16 cellular contexts compared by ENCODE assay signal in the genomic region with DNA sequence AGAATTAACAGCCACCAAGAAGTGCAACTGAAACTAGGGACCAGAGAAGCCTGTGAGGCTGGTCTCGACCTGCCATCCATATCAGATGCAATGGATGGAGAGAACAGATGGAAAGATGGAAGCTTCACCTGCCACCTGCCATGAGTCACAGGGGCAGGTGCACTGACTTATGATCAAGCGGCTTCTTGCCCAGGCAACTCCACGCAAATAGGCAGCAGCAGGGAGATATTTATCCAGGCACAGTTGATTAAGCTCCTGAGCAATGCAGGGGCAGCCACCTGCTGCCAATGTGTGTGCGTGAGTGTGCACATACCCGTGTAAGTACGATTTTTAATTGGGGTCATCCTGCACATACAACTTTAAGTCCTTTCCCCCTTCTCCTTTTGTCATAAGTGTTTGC.
DNase-seq lines count a peak whose midpoint lies in the region; ATAC-seq and TF ChIP-seq lines count a peak whose summit lies in the region.
"Had no signal": no experiment of that assay in that cellular context is flagged by ENCODE, and none has a peak within 500 bp of the region (broad histone marks: within the 10 kb centered on the region; RNA-seq: fewer than 3 reads in every experiment).

No MANE protein-coding gene starts in this region.

- H3K27ac Mint-ChIP-seq in stimulated activated naive B cell treated with anti-CD40 and anti-IgM and Interleukin-4, amounts not matched to agents 10 μg/mL and 1 μg/mL and 100 μg/mL, for 72 hours, result no peak overlapping the region
- H3K27ac Mint-ChIP-seq: activated CD4-positive, alpha-beta T cell treated with anti-CD3 and anti-CD28 coated beads for 36 hours; activated naive CD4-positive, alpha-beta T cell treated with anti-CD3 and anti-CD28 coated beads, Interleukin-2, amount 10 ng/mL, durations not matched to agents 7 days and 5 days had no signal

- no peaks in the 10 kb centered on the region for H3K4me1 Mint-ChIP-seq in stimulated activated naive B cell treated with anti-CD40 and anti-IgM and Interleukin-4, amounts not matched to agents 10 μg/mL and 1 μg/mL and 100 μg/mL, for 72 hours
- H3K4me1 Mint-ChIP-seq: activated CD4-positive, alpha-beta T cell treated with anti-CD3 and anti-CD28 coated beads for 36 hours; activated naive CD4-positive, alpha-beta T cell treated with anti-CD3 and anti-CD28 coated beads, Interleukin-2, amount 10 ng/mL, durations not matched to agents 7 days and 5 days had no signal

- CTCF ChIA-PET in HEK293T (lab: Yijun Ruan, JAX), result no interaction called here

- H3K9me3 Mint-ChIP-seq in stimulated activated naive B cell treated with anti-CD40 and anti-IgM and Interleukin-4, amounts not matched to agents 10 μg/mL and 1 μg/mL and 100 μg/mL, for 72 hours, result no peaks in the 10 kb centered on the region
- H3K9me3 Mint-ChIP-seq: activated naive CD4-positive, alpha-beta T cell treated with anti-CD3 and anti-CD28 coated beads, Interleukin-2, amount 10 ng/mL, durations not matched to agents 7 days and 5 days had no signal

- no peaks in the 10 kb centered on the region for H3K36me3 Mint-ChIP-seq in stimulated activated naive B cell treated with anti-CD40 and anti-IgM and Interleukin-4, amounts not matched to agents 10 μg/mL and 1 μg/mL and 100 μg/mL, for 72 hours
- H3K36me3 Mint-ChIP-seq: activated naive CD4-positive, alpha-beta T cell treated with anti-CD3 and anti-CD28 coated beads, Interleukin-2, amount 10 ng/mL, durations not matched to agents 7 days and 5 days had no signal

- peaks cover 15 to 36% of the 10 kb centered on the region in 2 donors for H3K27me3 Mint-ChIP-seq in stimulated activated naive B cell treated with anti-CD40 and anti-IgM and Interleukin-4, amounts not matched to agents 10 μg/mL and 1 μg/mL and 100 μg/mL, for 72 hours

- DNase-seq in NCI-H1092 (lab: John Stamatoyannopoulos, UW) (peak; percentile 58), NCI-H2081 (lab: John Stamatoyannopoulos, UW) (peak; percentile 82 to 95), NCI-H774 (lab: John Stamatoyannopoulos, UW) (peak; percentile 73), kidney tubule cell (ENCODE audit: low spot score) (peak; percentile 7), HEK293T (ENCODE audit: extremely low spot score) (no peak)
- no peak for DNase-seq in stimulated activated naive B cell treated with anti-CD40 and anti-IgM and Interleukin-4, amounts not matched to agents 10 μg/mL and 1 μg/mL and 100 μg/mL, for 72 hours
- DNase-seq: activated CD4-positive, alpha-beta T cell treated with anti-CD3 and anti-CD28 coated beads for 36 hours; activated CD8-positive, alpha-beta memory T cell treated with anti-CD3 and anti-CD28 coated beads, Interleukin-2, amount 50 U/mL, for 4 hours; activated naive CD4-positive, alpha-beta T cell treated with anti-CD3 and anti-CD28 coated beads, Interleukin-2, amount 10 ng/mL, durations not matched to agents 7 days and 5 days; body of pancreas; Kasumi-1; SIG-M5; stimulated activated CD8-positive, alpha-beta memory T cell treated with anti-CD3 and anti-CD28 coated beads, Interleukin-4, amount 100 ng/mL, for 48 hours had no signal

- POLR2A ChIA-PET in HEK293T (lab: Yijun Ruan, JAX), result no interaction called here

- ATAC-seq in stimulated activated naive B cell treated with anti-CD40 and anti-IgM and Interleukin-4, amounts not matched to agents 10 μg/mL and 1 μg/mL and 100 μg/mL, for 72 hours (replicated peaks), result no peak
- ATAC-seq in HG03439 (IDR thresholded peaks at IDR 0.05; ENCODE audit: unreplicated experiment) (no peak), GM19467 (IDR thresholded peaks at IDR 0.05; ENCODE audit: unreplicated experiment) (no peak)
- ATAC-seq: activated CD4-positive, alpha-beta T cell treated with anti-CD3 and anti-CD28 coated beads for 36 hours; body of pancreas; right lobe of liver had no signal

- H3K4me3 Mint-ChIP-seq in stimulated activated naive B cell treated with anti-CD40 and anti-IgM and Interleukin-4, amounts not matched to agents 10 μg/mL and 1 μg/mL and 100 μg/mL, for 72 hours, result no peak overlapping the region
- H3K4me3 Mint-ChIP-seq: activated CD4-positive, alpha-beta T cell treated with anti-CD3 and anti-CD28 coated beads for 36 hours; activated naive CD4-positive, alpha-beta T cell treated with anti-CD3 and anti-CD28 coated beads, Interleukin-2, amount 10 ng/mL, durations not matched to agents 7 days and 5 days had no signal

TF ChIP-seq in HEK293T, 16 proteins besides CTCF, POLR2A, EP300 and RAD21:
- TF ChIP-seq, protein P1, sequence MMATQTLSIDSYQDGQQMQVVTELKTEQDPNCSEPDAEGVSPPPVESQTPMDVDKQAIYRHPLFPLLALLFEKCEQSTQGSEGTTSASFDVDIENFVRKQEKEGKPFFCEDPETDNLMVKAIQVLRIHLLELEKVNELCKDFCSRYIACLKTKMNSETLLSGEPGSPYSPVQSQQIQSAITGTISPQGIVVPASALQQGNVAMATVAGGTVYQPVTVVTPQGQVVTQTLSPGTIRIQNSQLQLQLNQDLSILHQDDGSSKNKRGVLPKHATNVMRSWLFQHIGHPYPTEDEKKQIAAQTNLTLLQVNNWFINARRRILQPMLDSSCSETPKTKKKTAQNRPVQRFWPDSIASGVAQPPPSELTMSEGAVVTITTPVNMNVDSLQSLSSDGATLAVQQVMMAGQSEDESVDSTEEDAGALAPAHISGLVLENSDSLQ (IDR thresholded peaks at IDR 0.05), result no peak
- no peak for TF ChIP-seq SP1 (IDR thresholded peaks at IDR 0.05)
- TF ChIP-seq ZNF384 (IDR thresholded peaks at IDR 0.05), result no peak
- no peak for TF ChIP-seq FOXK2 (IDR thresholded peaks at IDR 0.05)
- TF ChIP-seq NFRKB (IDR thresholded peaks at IDR 0.05), result no peak
- no peak for TF ChIP-seq ARNT (IDR thresholded peaks at IDR 0.05)
- no peak for TF ChIP-seq LEF1 (IDR thresholded peaks at IDR 0.05; ENCODE audit: borderline replicate concordance)

Comparison
In these comparisons a context has a peak if more than half of its experiments do, and no peak if none do; other contexts are left out.
1. DNase-seq: peak in NCI-H1092 (single experiment), NCI-H2081 (2 of 2), NCI-H774 (single experiment) and kidney tubule cell (single experiment); none in stimulated activated naive B cell treated with anti-CD40 and anti-IgM and Interleukin-4, amounts not matched to agents 10 μg/mL and 1 μg/mL and 100 μg/mL, for 72 hours (single experiment) and HEK293T (single experiment).